In genomic region chr5:175347931-175348330, GRCh38 we compare ENCODE assay signal across 34 cellular contexts.
"Had no signal": no experiment of that assay in that cellular context is flagged by ENCODE, and none has a peak within 500 bp of the region (broad histone marks: within the 10 kb centered on the region; RNA-seq: fewer than 3 reads in every experiment).

No MANE protein-coding gene starts in this region.

- H3K4me3 Mint-ChIP-seq: activated CD4-positive, alpha-beta memory T cell treated with anti-CD3 and anti-CD28 coated beads, Interleukin-2, amount 10 ng/mL, durations not matched to agents 7 days and 5 days; activated CD4-positive, alpha-beta T cell treated with anti-CD3 and anti-CD28 coated beads, Interleukin-2, amount 10 ng/mL, durations not matched to agents 7 days and 5 days; activated naive CD4-positive, alpha-beta T cell treated with anti-CD3 and anti-CD28 coated beads, Interleukin-2, amount 50 U/mL, for 24 hours; activated naive CD8-positive, alpha-beta T cell treated with anti-CD3 and anti-CD28 coated beads for 36 hours; activated naive CD8-positive, alpha-beta T cell treated with anti-CD3 and anti-CD28 coated beads, Interleukin-2, amount 50 U/mL, for 24 hours; activated T-cell treated with anti-CD3 and anti-CD28 coated beads, Interleukin-2, amount 50 U/mL, for 24 hours; activated T-cell treated with anti-CD3 and anti-CD28 coated beads, Interleukin-2, amount 50 U/mL, for 72 hours; brain; dendritic cell treated with granulocyte-macrophage colony-stimulating factor and Interleukin-4, amounts not matched to agents 40 ng/mL and 50 ng/mL, for 4 days; effector memory CD8-positive, alpha-beta T cell; WTC11 had no signal

- H3K36me3 ChIP-seq: adrenal gland, breast epithelium, cardiac muscle cell, esophagus muscularis mucosa, gastrocnemius medialis, heart right ventricle had no signal

- DNase-seq: activated CD4-positive, alpha-beta memory T cell treated with anti-CD3 and anti-CD28 coated beads, Interleukin-2, amount 10 ng/mL, durations not matched to agents 7 days and 5 days; activated CD4-positive, alpha-beta T cell treated with anti-CD3 and anti-CD28 coated beads for 1 hour; activated CD4-positive, alpha-beta T cell treated with anti-CD3 and anti-CD28 coated beads for 4 hours; activated CD4-positive, alpha-beta T cell treated with anti-CD3 and anti-CD28 coated beads, Interleukin-2, amount 10 ng/mL, durations not matched to agents 7 days and 5 days; activated CD4-positive, alpha-beta T cell treated with anti-CD3 and anti-CD28 coated beads, Interleukin-2, amount 50 U/mL, for 4 hours; activated CD8-positive, alpha-beta memory T cell treated with anti-CD3 and anti-CD28 coated beads, Interleukin-2, amount 50 U/mL, for 48 hours; activated gamma-delta T cell; activated naive CD4-positive, alpha-beta T cell treated with Interleukin-2 at 50 U/mL for 16 hours; activated naive CD8-positive, alpha-beta T cell treated with anti-CD3 and anti-CD28 coated beads for 36 hours; activated naive CD8-positive, alpha-beta T cell treated with anti-CD3 and anti-CD28 coated beads, Interleukin-2, amount 50 U/mL, for 24 hours; activated T-cell treated with anti-CD3 and anti-CD28 coated beads for 4 hours; activated T-cell treated with anti-CD3 and anti-CD28 coated beads, Interleukin-2, amount 50 U/mL, for 24 hours; activated T-cell treated with anti-CD3 and anti-CD28 coated beads, Interleukin-2, amount 50 U/mL, for 72 hours; adrenal gland; amygdala; aorta; central memory CD4-positive, alpha-beta T cell; dorsolateral prefrontal cortex; effector memory CD8-positive, alpha-beta T cell; erythroblast; foreskin keratinocyte; gastrocnemius medialis; heart right ventricle; T-helper 2 cell had no signal

- H3K9me3 ChIP-seq: adrenal gland, breast epithelium, esophagus muscularis mucosa, gastrocnemius medialis had no signal

- H3K4me1 Mint-ChIP-seq: activated CD4-positive, alpha-beta memory T cell treated with anti-CD3 and anti-CD28 coated beads, Interleukin-2, amount 10 ng/mL, durations not matched to agents 7 days and 5 days; activated CD4-positive, alpha-beta T cell treated with anti-CD3 and anti-CD28 coated beads, Interleukin-2, amount 10 ng/mL, durations not matched to agents 7 days and 5 days; activated naive CD4-positive, alpha-beta T cell treated with anti-CD3 and anti-CD28 coated beads, Interleukin-2, amount 50 U/mL, for 24 hours; activated naive CD8-positive, alpha-beta T cell treated with anti-CD3 and anti-CD28 coated beads for 36 hours; activated naive CD8-positive, alpha-beta T cell treated with anti-CD3 and anti-CD28 coated beads, Interleukin-2, amount 50 U/mL, for 24 hours had no signal

- H3K36me3 Mint-ChIP-seq: activated naive CD4-positive, alpha-beta T cell treated with anti-CD3 and anti-CD28 coated beads, Interleukin-2, amount 50 U/mL, for 24 hours; activated naive CD8-positive, alpha-beta T cell treated with anti-CD3 and anti-CD28 coated beads for 36 hours; brain; WTC11 had no signal

- H2AFZ ChIP-seq: hepatocyte had no signal

- ATAC-seq: activated naive CD8-positive, alpha-beta T cell treated with anti-CD3 and anti-CD28 coated beads, Interleukin-2, amount 50 U/mL, for 24 hours; activated T-cell treated with anti-CD3 and anti-CD28 coated beads, Interleukin-2, amount 50 U/mL, for 72 hours; effector memory CD8-positive, alpha-beta T cell; gastrocnemius medialis; heart right ventricle; WTC11 had no signal

- H3K9me3 Mint-ChIP-seq: activated CD4-positive, alpha-beta memory T cell treated with anti-CD3 and anti-CD28 coated beads, Interleukin-2, amount 10 ng/mL, durations not matched to agents 7 days and 5 days; activated CD4-positive, alpha-beta T cell treated with anti-CD3 and anti-CD28 coated beads, Interleukin-2, amount 10 ng/mL, durations not matched to agents 7 days and 5 days; activated naive CD8-positive, alpha-beta T cell treated with anti-CD3 and anti-CD28 coated beads for 36 hours; activated naive CD8-positive, alpha-beta T cell treated with anti-CD3 and anti-CD28 coated beads, Interleukin-2, amount 50 U/mL, for 24 hours; activated T-cell treated with anti-CD3 and anti-CD28 coated beads, Interleukin-2, amount 50 U/mL, for 24 hours; dendritic cell treated with granulocyte-macrophage colony-stimulating factor and Interleukin-4, amounts not matched to agents 40 ng/mL and 50 ng/mL, for 4 days had no signal

- H3K4me2 ChIP-seq: hepatocyte had no signal

- H3K79me2 ChIP-seq: hepatocyte had no signal

- H3K4me1 ChIP-seq: adrenal gland, breast epithelium, esophagus muscularis mucosa, gastrocnemius medialis had no signal

- H3K27me3 ChIP-seq: adrenal gland, cardiac muscle cell, foreskin keratinocyte, gastrocnemius medialis, hepatocyte had no signal

- H3K27ac Mint-ChIP-seq: activated CD4-positive, alpha-beta memory T cell treated with anti-CD3 and anti-CD28 coated beads, Interleukin-2, amount 10 ng/mL, durations not matched to agents 7 days and 5 days; activated CD4-positive, alpha-beta T cell treated with anti-CD3 and anti-CD28 coated beads, Interleukin-2, amount 10 ng/mL, durations not matched to agents 7 days and 5 days; activated naive CD4-positive, alpha-beta T cell treated with anti-CD3 and anti-CD28 coated beads, Interleukin-2, amount 50 U/mL, for 24 hours; activated naive CD8-positive, alpha-beta T cell treated with anti-CD3 and anti-CD28 coated beads for 36 hours; activated naive CD8-positive, alpha-beta T cell treated with anti-CD3 and anti-CD28 coated beads, Interleukin-2, amount 50 U/mL, for 24 hours; activated T-cell treated with anti-CD3 and anti-CD28 coated beads, Interleukin-2, amount 50 U/mL, for 24 hours; activated T-cell treated with anti-CD3 and anti-CD28 coated beads, Interleukin-2, amount 50 U/mL, for 72 hours; brain; dendritic cell treated with granulocyte-macrophage colony-stimulating factor and Interleukin-4, amounts not matched to agents 40 ng/mL and 50 ng/mL, for 4 days; effector memory CD8-positive, alpha-beta T cell; WTC11 had no signal

- H3K27ac ChIP-seq: adrenal gland, breast epithelium, cardiac muscle cell, coronary artery, dorsolateral prefrontal cortex, esophagus muscularis mucosa, foreskin keratinocyte, gastrocnemius medialis, heart right ventricle, hepatocyte, VCaP had no signal

- H3K4me3 ChIP-seq: adrenal gland, breast epithelium, cardiac muscle cell, coronary artery, dorsolateral prefrontal cortex, esophagus muscularis mucosa, gastrocnemius medialis, heart right ventricle, hepatocyte had no signal
